Comparison of ENCODE assay signal across 8 cellular contexts in the genomic region with DNA sequence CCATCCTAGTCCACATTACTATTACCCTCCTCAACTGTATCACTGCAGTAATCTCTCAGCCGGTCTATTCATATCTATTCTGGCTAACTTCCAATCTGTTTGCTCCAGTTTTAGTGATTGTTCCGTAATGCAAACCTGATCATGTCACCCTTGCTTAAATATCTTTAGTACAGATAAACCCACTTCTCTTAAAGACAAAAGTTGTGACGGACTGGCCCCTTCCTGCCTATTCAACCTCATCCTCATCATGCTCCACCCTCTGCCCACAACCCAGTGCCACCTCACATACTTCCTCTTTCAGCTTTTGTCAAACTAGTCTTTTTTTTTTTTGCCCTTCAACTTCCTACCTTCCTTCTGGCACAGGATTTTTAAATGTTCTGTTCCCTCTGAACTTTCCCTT. TPM values are rescaled to one million over a fixed set of nuclear protein-coding genes. Genes with fewer than 3 reads are reported as not detected.
DNase-seq lines count a peak whose midpoint lies in the region; ATAC-seq and TF ChIP-seq lines count a peak whose summit lies in the region.
"Had no signal": no experiment of that assay in that cellular context is flagged by ENCODE, and none has a peak within 500 bp of the region (broad histone marks: within the 10 kb centered on the region; RNA-seq: fewer than 3 reads in every experiment).

No MANE protein-coding gene starts in this region.

- H3K27ac ChIP-seq in Karpas-422 (ENCODE audit: low read length) (peak overlapping the region; percentile 60), right lobe of liver (peak overlapping the region in 1 of 3 donors; percentile 44), testis (no peak overlapping the region), vagina (no peak overlapping the region)

- no peaks in the 10 kb centered on the region for H4K20me1 ChIP-seq in Karpas-422 (ENCODE audit: insufficient read depth, low read depth, low read length)

- no peaks in the 10 kb centered on the region for H3K9me3 Mint-ChIP-seq in activated CD8-positive, alpha-beta T cell treated with anti-CD3 and anti-CD28 coated beads for 36 hours
- H3K9me3 Mint-ChIP-seq: stimulated activated naive CD8-positive, alpha-beta T cell treated with anti-CD3 and anti-CD28 coated beads, Interleukin-15, Interleukin-2, amounts not matched to agents 100 ng/mL and 50 ng/mL, for 24 hours had no signal

- ATAC-seq in activated CD8-positive, alpha-beta T cell treated with anti-CD3 and anti-CD28 coated beads for 36 hours = peak; percentile 83
- ATAC-seq in right lobe of liver = peak; percentile 68 to 75 (median 72)
- no peak for ATAC-seq in HG03571 (IDR thresholded peaks at IDR 0.05; ENCODE audit: unreplicated experiment)

- DNase-seq in Karpas-422 = peak; percentile 77
- DNase-seq in activated CD8-positive, alpha-beta T cell treated with anti-CD3 and anti-CD28 coated beads for 36 hours = peak; percentile 87
- peak in 1 of 3 donors; percentile 30 for DNase-seq in right lobe of liver
- DNase-seq in testis = peak; percentile 52
- DNase-seq in vagina (ENCODE audit: extremely low spot score in 2 of 2) = no peak
- no peak for DNase-seq in OCI-M2 (lab: John Stamatoyannopoulos, UW; ENCODE audit: unreplicated experiment)

- no peak overlapping the region for H3K27ac Mint-ChIP-seq in activated CD8-positive, alpha-beta T cell treated with anti-CD3 and anti-CD28 coated beads for 36 hours
- H3K27ac Mint-ChIP-seq: stimulated activated naive CD8-positive, alpha-beta T cell treated with anti-CD3 and anti-CD28 coated beads, Interleukin-15, Interleukin-2, amounts not matched to agents 100 ng/mL and 50 ng/mL, for 24 hours had no signal

- peak overlapping the region; percentile 61 for H3K4me2 ChIP-seq in Karpas-422 (ENCODE audit: low read depth, low read length, poor library complexity, severe bottlenecking)

- CTCF ChIA-PET in activated CD8-positive, alpha-beta T cell treated with anti-CD3 and anti-CD28 coated beads for 36 hours (lab: Charles Lee) = interaction anchor here (1.2 to 3.3 kb wide), 6 partner anchors 28 to 298 kb away, joined by 3 to 20 read pairs (median 6); a partner anchor contains a TSS

- TF ChIP-seq POLR2A in right lobe of liver (IDR thresholded peaks at IDR 0.05) (peak; percentile 29), testis (IDR thresholded peaks at IDR 0.05) (no peak), vagina (IDR thresholded peaks at IDR 0.05) (no peak)

- POLR2A ChIA-PET in activated CD8-positive, alpha-beta T cell treated with anti-CD3 and anti-CD28 coated beads for 36 hours (lab: Charles Lee) = interaction anchor here (0.8 to 1.1 kb wide), 2 partner anchors 37 to 245 kb away, joined by 3 read pairs; no protein-coding TSS in a partner anchor

- no peaks in the 10 kb centered on the region for H3K9me3 ChIP-seq in Karpas-422 (ENCODE audit: low read length)
- H3K9me3 ChIP-seq in right lobe of liver = no peaks in the 10 kb centered on the region
- H3K9me3 ChIP-seq in testis = no peaks in the 10 kb centered on the region
- no peaks in the 10 kb centered on the region for H3K9me3 ChIP-seq in vagina

- 35% methylated on average over 3 of the region's 3 CpGs for WGBS in right lobe of liver (ENCODE audit: insufficient coverage, low coverage, low lambda C conversion rate, missing lambda C conversion rate)
- WGBS in testis, 2 donors = 76 to 84% methylated on average over 3 of the region's 3 CpGs

- peak overlapping the region; percentile 30; the same call in 1 of the 2 replicates for H3K4me3 ChIP-seq in Karpas-422 (ENCODE audit: low read length)
- H3K4me3 ChIP-seq in right lobe of liver = no peak overlapping the region
- no peak overlapping the region for H3K4me3 ChIP-seq in testis
- no peak overlapping the region for H3K4me3 ChIP-seq in vagina

- intact Hi-C loops in activated CD8-positive, alpha-beta T cell treated with anti-CD3 and anti-CD28 coated beads for 36 hours (cut with micrococcal nuclease) = loop anchor here (5.0 kb wide), 1 partner anchor 36 kb away; no protein-coding TSS in a partner anchor
- intact Hi-C loops in right lobe of liver (cut with DNase I) (no loop called here), testis (cut with DNase I; ENCODE audit: low total_unique reads) (no loop called here), vagina (cut with DNase I) (no loop called here)

- H2AFZ ChIP-seq in Karpas-422 (ENCODE audit: low read length) = peak overlapping the region; percentile 66

- no peak overlapping the region for H3K4me3 Mint-ChIP-seq in activated CD8-positive, alpha-beta T cell treated with anti-CD3 and anti-CD28 coated beads for 36 hours
- H3K4me3 Mint-ChIP-seq: stimulated activated naive CD8-positive, alpha-beta T cell treated with anti-CD3 and anti-CD28 coated beads, Interleukin-15, Interleukin-2, amounts not matched to agents 100 ng/mL and 50 ng/mL, for 24 hours had no signal

- no peaks in the 10 kb centered on the region for H3K27me3 Mint-ChIP-seq in activated CD8-positive, alpha-beta T cell treated with anti-CD3 and anti-CD28 coated beads for 36 hours
- H3K27me3 Mint-ChIP-seq: stimulated activated naive CD8-positive, alpha-beta T cell treated with anti-CD3 and anti-CD28 coated beads, Interleukin-15, Interleukin-2, amounts not matched to agents 100 ng/mL and 50 ng/mL, for 24 hours had no signal

- peaks cover 14% of the 10 kb centered on the region for H3K4me1 ChIP-seq in Karpas-422 (ENCODE audit: low read length)
- no peaks in the 10 kb centered on the region for H3K4me1 ChIP-seq in right lobe of liver
- peaks cover under 1% of the 10 kb centered on the region for H3K4me1 ChIP-seq in testis
- peaks cover 3% of the 10 kb centered on the region for H3K4me1 ChIP-seq in vagina

- H3K36me3 Mint-ChIP-seq in activated CD8-positive, alpha-beta T cell treated with anti-CD3 and anti-CD28 coated beads for 36 hours (ENCODE audit: low read depth) = peaks cover 16% of the 10 kb centered on the region

- H3K79me2 ChIP-seq in Karpas-422 (ENCODE audit: low read length) = no peaks in the 10 kb centered on the region

- H3K9me2 ChIP-seq in Karpas-422 (replicated peaks; ENCODE audit: insufficient read depth, low read length) = no peaks in the 10 kb centered on the region

- TF ChIP-seq CTCF in activated CD8-positive, alpha-beta T cell treated with anti-CD3 and anti-CD28 coated beads for 36 hours (IDR thresholded peaks at IDR 0.05) = no peak
- TF ChIP-seq CTCF in right lobe of liver (IDR thresholded peaks at IDR 0.05) (no peak), testis (IDR thresholded peaks at IDR 0.05) (no peak), vagina (IDR thresholded peaks at IDR 0.05) (no peak)

- peak overlapping the region; percentile 38; the same call in 1 of the 2 replicates for H3K9ac ChIP-seq in Karpas-422 (ENCODE audit: low read length)

- peaks cover 26% of the 10 kb centered on the region for H3K4me1 Mint-ChIP-seq in activated CD8-positive, alpha-beta T cell treated with anti-CD3 and anti-CD28 coated beads for 36 hours (ENCODE audit: low read depth)

- H3K36me3 ChIP-seq in Karpas-422 (ENCODE audit: insufficient read depth, low read length) (peaks cover 9% of the 10 kb centered on the region; the same call in 1 of the 2 replicates), right lobe of liver (peaks cover 0 to 26% (median under 1%) of the 10 kb centered on the region in 4 donors), testis (ENCODE audit: low read depth, missing control alignments) (no peaks in the 10 kb centered on the region), vagina (peaks cover 0 to 42% of the 10 kb centered on the region in 2 donors)

- no peaks in the 10 kb centered on the region for H3K27me3 ChIP-seq in Karpas-422 (ENCODE audit: low read length)
- no peaks in the 10 kb centered on the region for H3K27me3 ChIP-seq in right lobe of liver
- no peaks in the 10 kb centered on the region for H3K27me3 ChIP-seq in testis
- no peaks in the 10 kb centered on the region for H3K27me3 ChIP-seq in vagina

RNA-seq across cellular contexts. Expression of a gene that starts 2.8 kb away (rescaled TPM):
- total RNA-seq in Karpas-422 (2014; rRNA removed; shearing (Covaris generic); ENCODE audit: low replicate concordance) = 0.29 and 0.48 TPM in 2 replicates
- total RNA-seq in activated CD8-positive, alpha-beta T cell treated with anti-CD3 and anti-CD28 coated beads for 36 hours = 1 to 10 TPM; 4.5 to 4.7 TPM
- total RNA-seq in right lobe of liver = 10 to 100 TPM in 2 of 6 experiments, 1 to 10 TPM in 4; 6.1 to 16.9 (median 9.3) TPM
- total RNA-seq in testis = 1 to 10 TPM; 5.4 to 6.9 TPM
- polyA plus RNA-seq in testis (ENCODE audit: insufficient read depth, low read depth, low replicate concordance) = 15.4 TPM
- 46.2 TPM for total RNA-seq in vagina

RNA-seq across cellular contexts. Expression of a gene that starts 21.7 kb away (rescaled TPM):
- 362 and 590 TPM in 2 replicates for total RNA-seq in Karpas-422 (2014; rRNA removed; shearing (Covaris generic); ENCODE audit: low replicate concordance)
- 100 to 1,000 TPM; 341 to 342 TPM for total RNA-seq in activated CD8-positive, alpha-beta T cell treated with anti-CD3 and anti-CD28 coated beads for 36 hours
- 100 to 1,000 TPM; 128 to 152 (median 148) TPM for total RNA-seq in right lobe of liver
- total RNA-seq in testis = 100 to 1,000 TPM; 183 to 188 TPM
- 419 TPM for polyA plus RNA-seq in testis (ENCODE audit: insufficient read depth, low read depth, low replicate concordance)
- 142 TPM for total RNA-seq in vagina

RNA-seq across cellular contexts. Expression of a gene that starts 22.0 kb away (rescaled TPM):
- 58.0 and 59.7 TPM in 2 replicates for total RNA-seq in Karpas-422 (2014; rRNA removed; shearing (Covaris generic); ENCODE audit: low replicate concordance)
- total RNA-seq in activated CD8-positive, alpha-beta T cell treated with anti-CD3 and anti-CD28 coated beads for 36 hours = 10 to 100 TPM; 54.0 to 54.6 TPM
- 10 to 100 TPM; 11.4 to 27.3 (median 14.0) TPM for total RNA-seq in right lobe of liver
- 10 to 100 TPM; 32.6 to 33.8 TPM for total RNA-seq in testis
- 33.7 TPM for polyA plus RNA-seq in testis (ENCODE audit: insufficient read depth, low read depth, low replicate concordance)
- 50.8 TPM for total RNA-seq in vagina

RNA-seq across cellular contexts. Expression of a gene that starts 32.4 kb away (rescaled TPM):
- not detected in 2 replicates for total RNA-seq in Karpas-422 (2014; rRNA removed; shearing (Covaris generic); ENCODE audit: low replicate concordance)
- not detected for total RNA-seq in activated CD8-positive, alpha-beta T cell treated with anti-CD3 and anti-CD28 coated beads for 36 hours
- 1 to 10 TPM; 2.7 to 6.3 (median 3.9) TPM for total RNA-seq in right lobe of liver
- total RNA-seq in testis = 1 to 10 TPM; 2.8 to 3.8 TPM
- polyA plus RNA-seq in testis (ENCODE audit: insufficient read depth, low read depth, low replicate concordance) = 2.5 TPM
- total RNA-seq in vagina = 5.2 TPM

RNA-seq across cellular contexts. Expression of a gene that starts 32.4 kb away (rescaled TPM):
- total RNA-seq in Karpas-422 (2014; rRNA removed; shearing (Covaris generic); ENCODE audit: low replicate concordance) = not detected in 2 replicates
- not detected for total RNA-seq in activated CD8-positive, alpha-beta T cell treated with anti-CD3 and anti-CD28 coated beads for 36 hours
- total RNA-seq in right lobe of liver (1 to 10 TPM; 2.4 to 9.7 (median 5.8) TPM), testis (10 to 100 TPM; 27.6 to 63.6 TPM), vagina (2.9 TPM)
- polyA plus RNA-seq in testis (ENCODE audit: insufficient read depth, low read depth, low replicate concordance) = 148 TPM

Comparison
In these comparisons a context has a peak if more than half of its experiments do, and no peak if none do; other contexts are left out.
1. DNase-seq: peak in Karpas-422 (single experiment), activated CD8-positive, alpha-beta T cell treated with anti-CD3 and anti-CD28 coated beads for 36 hours (single experiment) and testis (single experiment); none in vagina (0 of 2) and OCI-M2 (single experiment).